Comparison of ENCODE assay signal across 18 cellular contexts in the genomic region with DNA sequence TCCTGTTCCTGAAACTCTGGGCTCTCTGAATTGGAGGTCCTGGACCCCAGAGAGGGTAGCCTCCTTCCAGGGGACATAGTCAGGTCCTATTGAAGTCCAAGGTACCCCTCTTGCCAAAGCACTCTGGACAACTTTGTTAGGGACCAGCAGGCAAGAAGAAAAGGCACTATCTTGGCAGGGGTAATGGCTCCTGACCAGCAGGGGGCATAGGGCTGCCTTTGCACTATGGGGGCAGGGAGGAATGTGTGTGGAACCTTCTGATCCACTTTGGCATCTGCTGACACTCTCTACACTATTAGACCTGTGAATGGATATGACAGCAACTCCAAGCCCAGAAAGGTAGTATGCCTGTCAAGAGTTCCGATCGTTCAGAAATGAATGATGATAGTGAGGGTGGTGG.
DNase-seq lines count a peak whose midpoint lies in the region; ATAC-seq, FAIRE-seq and TF ChIP-seq lines count a peak whose summit lies in the region.
"Had no signal": no experiment of that assay in that cellular context is flagged by ENCODE, and none has a peak within 500 bp of the region (broad histone marks: within the 10 kb centered on the region; RNA-seq: fewer than 3 reads in every experiment).

No MANE protein-coding gene starts in this region.

- H2BK120ac ChIP-seq in H9 (ENCODE audit: low read depth, low read length, poor library complexity, severe bottlenecking) (no peak overlapping the region), neuronal stem cell (ENCODE audit: low read depth, low read length) (no peak overlapping the region)

- H3K27ac ChIP-seq in H9 (ENCODE audit: insufficient read length, low read depth, low read length) (no peak overlapping the region), brain microvascular endothelial cell (no peak overlapping the region), neuronal stem cell (replicated peaks; ENCODE audit: low read length) (no peak overlapping the region)
- H3K27ac ChIP-seq: Peyer's patch, spleen had no signal

- no peak overlapping the region for H4K5ac ChIP-seq in H9 (ENCODE audit: insufficient read length, low read depth, low read length)

- no peak overlapping the region for H3T11ph ChIP-seq in H9 (ENCODE audit: low read length)

- H3K9ac ChIP-seq in H9 (ENCODE audit: extremely low read depth, insufficient read length, low read length) (no peak overlapping the region), neuronal stem cell (ENCODE audit: low read depth, low read length, poor library complexity) (no peak overlapping the region)

- H3K14ac ChIP-seq in H9 (ENCODE audit: insufficient read depth, low read length): no peak overlapping the region
- H3K14ac ChIP-seq in neuronal stem cell (ENCODE audit: low read length): no peak overlapping the region

- no peaks in the 10 kb centered on the region for H3K9me3 ChIP-seq in H9 (ENCODE audit: control insufficient read depth, low read depth, low read length)
- peaks cover 3 to 12% of the 10 kb centered on the region in 2 donors for H3K9me3 ChIP-seq in neuronal stem cell (replicated peaks in 1 of 2; ENCODE audit: control insufficient read depth in 2 of 2, insufficient read depth in 1 of 2, low read depth in 1 of 2, low read length in 2 of 2)
- H3K9me3 ChIP-seq: Peyer's patch, spleen had no signal

- H3K4me2 ChIP-seq in H9 (ENCODE audit: insufficient read depth, insufficient read length, low read length): no peak overlapping the region
- no peak overlapping the region for H3K4me2 ChIP-seq in neuronal stem cell (ENCODE audit: insufficient read depth, low read length, poor library complexity, severe bottlenecking)

- no peaks in the 10 kb centered on the region for H3K4me1 Mint-ChIP-seq in H9
- H3K4me1 Mint-ChIP-seq in activated T-helper 17 cell treated with anti-CD3 and anti-CD28 coated beads, Interleukin-2, amount 50 U/mL, for 72 hours: no peaks in the 10 kb centered on the region
- H3K4me1 Mint-ChIP-seq: stimulated activated naive B cell treated with anti-CD40 and anti-IgM and Interleukin-4, amounts not matched to agents 10 μg/mL and 1 μg/mL and 100 μg/mL, for 72 hours had no signal

- H2BK5ac ChIP-seq in H9 (ENCODE audit: insufficient read length, low read length) (no peak overlapping the region), neuronal stem cell (ENCODE audit: low read length) (no peak overlapping the region)

- H4K91ac ChIP-seq in H9 (ENCODE audit: insufficient read length, low read depth, low read length): no peak overlapping the region
- H4K91ac ChIP-seq in neuronal stem cell (ENCODE audit: low read depth, low read length, poor library complexity): no peak overlapping the region

- in situ Hi-C loops in brain microvascular endothelial cell (cut with HindIII; ENCODE audit: low pct_ligation_motif_present, low sequenced_read_pairs): no loop called here

- H3K27me3 Mint-ChIP-seq in H9 (ENCODE audit: low read depth): no peaks in the 10 kb centered on the region
- H3K27me3 Mint-ChIP-seq in activated T-helper 17 cell treated with anti-CD3 and anti-CD28 coated beads, Interleukin-2, amount 50 U/mL, for 72 hours: no peaks in the 10 kb centered on the region

- H3K4me3 ChIP-seq in brain microvascular endothelial cell (ENCODE audit: low read depth, low read length) (no peak overlapping the region), neuronal stem cell (ENCODE audit: low read length in 2 of 2) (no peak overlapping the region)
- H3K4me3 ChIP-seq: Peyer's patch, spleen had no signal

- H3K79me1 ChIP-seq in H9 (ENCODE audit: insufficient read depth, low read depth, low read length, poor library complexity, severe bottlenecking) (no peaks in the 10 kb centered on the region), neuronal stem cell (ENCODE audit: low read depth, low read length) (no peaks in the 10 kb centered on the region)

- H3K4ac ChIP-seq in H9 (ENCODE audit: low read depth, low read length) (no peak overlapping the region), neuronal stem cell (ENCODE audit: low read length) (no peak overlapping the region)

- H3K9me3 Mint-ChIP-seq in H9: peaks cover 0 to 11% of the 10 kb centered on the region in 2 experiments; a peak in 2 of 5 replicates
- H3K9me3 Mint-ChIP-seq in activated T-helper 17 cell treated with anti-CD3 and anti-CD28 coated beads, Interleukin-2, amount 50 U/mL, for 72 hours: no peaks in the 10 kb centered on the region
- H3K9me3 Mint-ChIP-seq: stimulated activated naive B cell treated with anti-CD40 and anti-IgM and Interleukin-4, amounts not matched to agents 10 μg/mL and 1 μg/mL and 100 μg/mL, for 72 hours had no signal

- H3K23me2 ChIP-seq in H9 (ENCODE audit: insufficient read length, low read depth, low read length, poor library complexity, severe bottlenecking): no peaks in the 10 kb centered on the region

- no CpG with 5 or more reads among the region's 2 CpGs for WGBS in H9 (ENCODE audit: extremely low coverage, insufficient read length, low lambda C conversion rate)
- 100% methylated on average over 1 of the region's 2 CpGs; no CpG with 5 or more reads in 1 of the 2 donors for WGBS in neuronal stem cell (ENCODE audit: extremely low coverage in 2 of 2, insufficient read length in 2 of 2, insufficient replicate concordance in 1 of 2), 2 donors

- no peak overlapping the region for H3K4me3 Mint-ChIP-seq in H9
- H3K4me3 Mint-ChIP-seq in activated T-helper 17 cell treated with anti-CD3 and anti-CD28 coated beads, Interleukin-2, amount 50 U/mL, for 72 hours: no peak overlapping the region
- H3K4me3 Mint-ChIP-seq: stimulated activated naive B cell treated with anti-CD40 and anti-IgM and Interleukin-4, amounts not matched to agents 10 μg/mL and 1 μg/mL and 100 μg/mL, for 72 hours had no signal

- H3K27me3 ChIP-seq in H9 (ENCODE audit: insufficient read depth, low read length) (no peaks in the 10 kb centered on the region), brain microvascular endothelial cell (replicated peaks) (no peaks in the 10 kb centered on the region), neuronal stem cell (ENCODE audit: control insufficient read depth in 3 of 3, insufficient read depth in 3 of 3, low read depth in 1 of 3, low read length in 3 of 3) (no peaks in the 10 kb centered on the region)
- H3K27me3 ChIP-seq: Peyer's patch, spleen had no signal

- H3K23ac ChIP-seq in H9 (ENCODE audit: insufficient read length, low read depth, low read length): no peak overlapping the region
- no peak overlapping the region for H3K23ac ChIP-seq in neuronal stem cell (ENCODE audit: low read depth, low read length, poor library complexity)

- H4K8ac ChIP-seq in H9 (replicated peaks; ENCODE audit: insufficient read length, low read depth, low read length): no peak overlapping the region
- H4K8ac ChIP-seq in neuronal stem cell (ENCODE audit: low read depth, low read length): no peak overlapping the region

- no peak overlapping the region for H3K56ac ChIP-seq in H9 (ENCODE audit: insufficient read length, low read depth, low read length)

- no peaks in the 10 kb centered on the region for H3K4me1 ChIP-seq in H9 (ENCODE audit: insufficient read depth, low read length)
- H3K4me1 ChIP-seq in neuronal stem cell (ENCODE audit: control insufficient read depth in 2 of 2, insufficient read depth in 1 of 2, low read depth in 1 of 2, low read length in 2 of 2): peaks cover 0 to 2% of the 10 kb centered on the region in 2 donors
- H3K4me1 ChIP-seq: Peyer's patch, spleen had no signal

- peak; percentile 29; the same call in 1 of the 3 replicates for TF ChIP-seq CTCF in H9 (conservative IDR thresholded peaks at IDR 0.05)
- TF ChIP-seq CTCF in brain microvascular endothelial cell (IDR thresholded peaks at IDR 0.05; ENCODE audit: low read depth, low read length, missing control alignments): peak; percentile 38

- DNase-seq in activated CD4-positive, alpha-beta T cell treated with anti-CD3 and anti-CD28 coated beads, Interleukin-2, amount 50 U/mL, for 48 hours: peak; percentile 3 to 5
- DNase-seq in activated CD4-positive, alpha-beta T cell treated with anti-CD3 and anti-CD28 coated beads, Interleukin-2, amount 50 U/mL, for 4 hours: no peak
- DNase-seq in H9 (no peak), brain microvascular endothelial cell (no peak), neuronal stem cell (ENCODE audit: low spot score) (no peak), urothelium cell line (ENCODE audit: low spot score) (no peak), HuH-7.5 (ENCODE audit: low spot score) (no peak)
- DNase-seq: activated CD8-positive, alpha-beta memory T cell treated with anti-CD3 and anti-CD28 coated beads, Interleukin-2, amount 50 U/mL, for 48 hours; activated naive CD4-positive, alpha-beta T cell treated with anti-CD3 and anti-CD28 coated beads, Interleukin-2, amount 50 U/mL, for 16 hours; COR-L47; NCI-H1930; NCI-H510A treated with DMSO at 0.1 percent for 48 hours; Peyer's patch; posterior cingulate gyrus; spleen; stimulated activated naive B cell treated with anti-CD40 and anti-IgM and Interleukin-4, amounts not matched to agents 10 μg/mL and 1 μg/mL and 100 μg/mL, for 72 hours had no signal

- H2BK12ac ChIP-seq in H9 (ENCODE audit: insufficient read length, low read depth, low read length) (no peak overlapping the region), neuronal stem cell (ENCODE audit: low read length) (no peak overlapping the region)

- H2AK5ac ChIP-seq in H9 (ENCODE audit: insufficient read length, low read length) (no peak overlapping the region), neuronal stem cell (ENCODE audit: low read depth, low read length) (peak overlapping the region; percentile 11)

- H4K20me1 ChIP-seq in H9 (ENCODE audit: control insufficient read depth, insufficient read depth, insufficient read length): no peaks in the 10 kb centered on the region

- H3K79me2 ChIP-seq in H9 (ENCODE audit: insufficient read depth, low read length): no peaks in the 10 kb centered on the region

- H2BK15ac ChIP-seq in H9 (ENCODE audit: low read depth, low read length): no peak overlapping the region
- no peak overlapping the region for H2BK15ac ChIP-seq in neuronal stem cell (ENCODE audit: low read length)

- no peak overlapping the region for H3K27ac Mint-ChIP-seq in H9
- no peak overlapping the region for H3K27ac Mint-ChIP-seq in activated T-helper 17 cell treated with anti-CD3 and anti-CD28 coated beads, Interleukin-2, amount 50 U/mL, for 72 hours
- H3K27ac Mint-ChIP-seq: stimulated activated naive B cell treated with anti-CD40 and anti-IgM and Interleukin-4, amounts not matched to agents 10 μg/mL and 1 μg/mL and 100 μg/mL, for 72 hours had no signal

- H3K18ac ChIP-seq in H9 (ENCODE audit: insufficient read length, low read depth, low read length) (no peak overlapping the region), neuronal stem cell (ENCODE audit: low read length) (no peak overlapping the region)

- no peaks in the 10 kb centered on the region for H3K36me3 ChIP-seq in brain microvascular endothelial cell (replicated peaks)
- H3K36me3 ChIP-seq in neuronal stem cell (replicated peaks in 1 of 2; ENCODE audit: control insufficient read depth in 2 of 2, insufficient read depth in 2 of 2, low read length in 2 of 2): no peaks in the 10 kb centered on the region
- H3K36me3 ChIP-seq: Peyer's patch, spleen had no signal

- no peak overlapping the region for H2BK20ac ChIP-seq in H9 (ENCODE audit: low read depth, low read length, poor library complexity, severe bottlenecking)

- H2AFZ ChIP-seq in H9 (ENCODE audit: low read length): no peak overlapping the region
- no peak overlapping the region for H2AFZ ChIP-seq in neuronal stem cell (ENCODE audit: low read length)

- no peak for ATAC-seq in activated T-helper 17 cell treated with anti-CD3 and anti-CD28 coated beads, Interleukin-2, amount 50 U/mL, for 72 hours (replicated peaks)
- ATAC-seq: left lobe of liver; stimulated activated naive B cell treated with anti-CD40 and anti-IgM and Interleukin-4, amounts not matched to agents 10 μg/mL and 1 μg/mL and 100 μg/mL, for 72 hours had no signal

- no peak for FAIRE-seq in urothelium cell line (lab: Jason Lieb, UNC)

- peaks cover 0 to 2% (median 0%) of the 10 kb centered on the region in 3 experiments; a peak in 1 of 7 replicates for H3K36me3 Mint-ChIP-seq in H9 (ENCODE audit: insufficient read depth in 1 of 3, low read depth in 3 of 3)
- H3K36me3 Mint-ChIP-seq in activated T-helper 17 cell treated with anti-CD3 and anti-CD28 coated beads, Interleukin-2, amount 50 U/mL, for 72 hours (ENCODE audit: low read depth): no peaks in the 10 kb centered on the region
- H3K36me3 Mint-ChIP-seq: stimulated activated naive B cell treated with anti-CD40 and anti-IgM and Interleukin-4, amounts not matched to agents 10 μg/mL and 1 μg/mL and 100 μg/mL, for 72 hours had no signal

Comparison
In these comparisons a context has a peak if more than half of its experiments do, and no peak if none do; other contexts are left out.
1. DNase-seq: peak in activated CD4-positive, alpha-beta T cell treated with anti-CD3 and anti-CD28 coated beads, Interleukin-2, amount 50 U/mL, for 48 hours (2 of 2); none in activated CD4-positive, alpha-beta T cell treated with anti-CD3 and anti-CD28 coated beads, Interleukin-2, amount 50 U/mL, for 4 hours (0 of 2), H9 (single experiment), brain microvascular endothelial cell (single experiment), neuronal stem cell (single experiment), urothelium cell line (single experiment) and HuH-7.5 (single experiment).